Comparison of ENCODE assay signal across 8 cellular contexts in genomic region chr5:97231025-97231636, GRCh38. TPM values are rescaled to one million over a fixed set of nuclear protein-coding genes. Genes with fewer than 3 reads are reported as not detected.
DNase-seq lines count a peak whose midpoint lies in the region; ATAC-seq and TF ChIP-seq lines count a peak whose summit lies in the region.

No MANE protein-coding gene starts in this region.

- no CpG with 5 or more reads among the region's 4 CpGs for WGBS in H9 (ENCODE audit: extremely low coverage, insufficient read length, low lambda C conversion rate)
- WGBS in testis, 2 donors, result 10 to 12% methylated on average over 4 of the region's 4 CpGs

- H3K4me1 Mint-ChIP-seq in H9, result no peaks in the 10 kb centered on the region

- peaks cover 12 to 13% of the 10 kb centered on the region in 2 experiments for H3K9me3 Mint-ChIP-seq in H9

- no peak overlapping the region for H2BK120ac ChIP-seq in H9 (ENCODE audit: low read depth, low read length, poor library complexity, severe bottlenecking)

- no peak overlapping the region for H4K91ac ChIP-seq in H9 (ENCODE audit: insufficient read length, low read depth, low read length)

- H3K9me3 ChIP-seq in H9 (ENCODE audit: control insufficient read depth, low read depth, low read length) (no peaks in the 10 kb centered on the region), Panc1 (ENCODE audit: control insufficient read depth, insufficient read depth, low read depth, low read length) (no peaks in the 10 kb centered on the region), testis (no peaks in the 10 kb centered on the region)

- no peak overlapping the region for H3K27ac Mint-ChIP-seq in H9

- H3K27ac ChIP-seq in H9 (ENCODE audit: insufficient read length, low read depth, low read length) (no peak overlapping the region), Panc1 (ENCODE audit: low read length) (no peak overlapping the region), testis (no peak overlapping the region)

- H3K36me3 ChIP-seq in Panc1 (ENCODE audit: control insufficient read depth, insufficient read depth, low read length) (no peaks in the 10 kb centered on the region), testis (ENCODE audit: low read depth, missing control alignments) (no peaks in the 10 kb centered on the region)

- H3K9ac ChIP-seq in H9 (ENCODE audit: extremely low read depth, insufficient read length, low read length), result no peak overlapping the region

- no peak overlapping the region for H2AK5ac ChIP-seq in H9 (ENCODE audit: insufficient read length, low read length)

- no peak overlapping the region for H3K23ac ChIP-seq in H9 (ENCODE audit: insufficient read length, low read depth, low read length)

- H2BK20ac ChIP-seq in H9 (ENCODE audit: low read depth, low read length, poor library complexity, severe bottlenecking), result no peak overlapping the region

- H2BK5ac ChIP-seq in H9 (ENCODE audit: insufficient read length, low read length), result no peak overlapping the region

- H3K79me2 ChIP-seq in H9 (ENCODE audit: insufficient read depth, low read length), result no peaks in the 10 kb centered on the region

- BruUV-seq in Panc1 (replicated peaks; lab: Mats Ljungman, UMichigan), result no TSS peak

- H4K8ac ChIP-seq in H9 (replicated peaks; ENCODE audit: insufficient read length, low read depth, low read length), result no peak overlapping the region

- no peak overlapping the region for H3K4ac ChIP-seq in H9 (ENCODE audit: low read depth, low read length)

- H2BK15ac ChIP-seq in H9 (ENCODE audit: low read depth, low read length), result no peak overlapping the region

- H3T11ph ChIP-seq in H9 (ENCODE audit: low read length), result no peak overlapping the region

- intact Hi-C loops in Panc1 (cut with micrococcal nuclease; ENCODE audit: unreplicated experiment) (loop anchor here (5.0 kb wide), 1 partner anchor 301 kb away; no protein-coding TSS in a partner anchor), testis (cut with DNase I; ENCODE audit: low total_unique reads) (no loop called here)

- no peak overlapping the region for H4K5ac ChIP-seq in H9 (ENCODE audit: insufficient read length, low read depth, low read length)

- H3K4me3 ChIP-seq in Panc1 (ENCODE audit: low read depth in 2 of 2, low read length in 2 of 2) (no peak overlapping the region), testis (no peak overlapping the region)

- H3K56ac ChIP-seq in H9 (ENCODE audit: insufficient read length, low read depth, low read length), result no peak overlapping the region

- DNase-seq in A172 (ENCODE audit: low spot score) (peak; percentile 72), GDM1 (lab: John Stamatoyannopoulos, UW) (peak; percentile 31), H9 (peak; percentile 30), Kasumi-1 (lab: John Stamatoyannopoulos, UW) (peak; percentile 90 to 93), Panc1 (ENCODE audit: low read depth, low spot score) (peak; percentile 65), cerebellum (ENCODE audit: low spot score) (peak; percentile 38), kidney tubule cell (ENCODE audit: low spot score) (peak; percentile 73), testis (peak; percentile 60)

- no peaks in the 10 kb centered on the region for H3K79me1 ChIP-seq in H9 (ENCODE audit: insufficient read depth, low read depth, low read length, poor library complexity, severe bottlenecking)

- peaks cover 0 to 9% (median 2%) of the 10 kb centered on the region in 3 experiments; a peak in 3 of 7 replicates for H3K36me3 Mint-ChIP-seq in H9 (ENCODE audit: insufficient read depth in 1 of 3, low read depth in 3 of 3)

- H3K27me3 ChIP-seq in H9 (ENCODE audit: insufficient read depth, low read length) (no peaks in the 10 kb centered on the region), Panc1 (ENCODE audit: control insufficient read depth, insufficient read depth, low read length) (no peaks in the 10 kb centered on the region), testis (no peaks in the 10 kb centered on the region)

- in situ Hi-C loops in Panc1 (cut with HindIII; ENCODE audit: low pct_unique_long_range_greater_than_20kb, low sequenced_read_pairs), result no loop called here

- ATAC-seq in Panc1, result peak; percentile 91

- POLR2A ChIA-PET in Panc1 (lab: Charles Lee), result no interaction called here

- no peak overlapping the region for H2AFZ ChIP-seq in H9 (ENCODE audit: low read length)

- TF ChIP-seq POLR2A in testis (IDR thresholded peaks at IDR 0.05), result no peak

- no peaks in the 10 kb centered on the region for H3K4me1 ChIP-seq in H9 (ENCODE audit: insufficient read depth, low read length)
- H3K4me1 ChIP-seq in Panc1 (ENCODE audit: control insufficient read depth, insufficient read depth, low read length), result no peaks in the 10 kb centered on the region
- H3K4me1 ChIP-seq in testis, result peaks cover 3% of the 10 kb centered on the region

- no peak overlapping the region for H3K14ac ChIP-seq in H9 (ENCODE audit: insufficient read depth, low read length)

- H2BK12ac ChIP-seq in H9 (ENCODE audit: insufficient read length, low read depth, low read length), result no peak overlapping the region

- CTCF ChIA-PET in Panc1 (lab: Charles Lee), result interaction anchor here (0.6 to 1.0 kb wide), 5 partner anchors 28 to 303 kb away, joined by 3 to 5 read pairs (median 4); no protein-coding TSS in a partner anchor

- H3K4me3 Mint-ChIP-seq in H9, result no peak overlapping the region

- TF ChIP-seq CTCF in H9 (conservative IDR thresholded peaks at IDR 0.05) (peak; percentile 85), Panc1 (IDR thresholded peaks at IDR 0.05) (peak; percentile 80; the same call in 1 of the 2 replicates), testis (IDR thresholded peaks at IDR 0.05) (peak; percentile 45 to 65 (median 61))

- H3K23me2 ChIP-seq in H9 (ENCODE audit: insufficient read length, low read depth, low read length, poor library complexity, severe bottlenecking), result no peaks in the 10 kb centered on the region

- no peaks in the 10 kb centered on the region for H4K20me1 ChIP-seq in H9 (ENCODE audit: control insufficient read depth, insufficient read depth, insufficient read length)

- no peak overlapping the region for H3K18ac ChIP-seq in H9 (ENCODE audit: insufficient read length, low read depth, low read length)

- no peaks in the 10 kb centered on the region for H3K27me3 Mint-ChIP-seq in H9 (ENCODE audit: low read depth)

- H3K4me2 ChIP-seq in H9 (ENCODE audit: insufficient read depth, insufficient read length, low read length), result no peak overlapping the region

RNA-seq across cellular contexts. Expression of gene RIOK2, which starts 48.1 kb away (rescaled TPM):
- total RNA-seq in A172 (2014; rRNA removed; shearing (Covaris generic)), result 24.8 and 27.2 TPM in 2 replicates
- total RNA-seq in H9 (2021) (39.5 and 42.2 TPM in 2 replicates), Panc1 (2021; ENCODE audit: unreplicated experiment) (32.5 TPM), cerebellum (19.3 TPM), testis (10 to 100 TPM; 20.4 to 26.5 TPM)
- polyA plus RNA-seq in Panc1 (2012; ENCODE audit: insufficient read length), result 26.3 TPM
- 15.0 TPM for polyA plus RNA-seq in testis (ENCODE audit: insufficient read depth, low read depth, low replicate concordance)

Comparison
In these comparisons a context has a peak if more than half of its experiments do, and no peak if none do; other contexts are left out.
1. DNase-seq: peak in every context shown above with its lines; median percentile 92 in Kasumi-1; 73 in kidney tubule cell; 72 in A172; 65 in Panc1; 60 in testis; 38 in cerebellum; 31 in GDM1; 30 in H9.